In genomic region chr7:41882271-41882670, GRCh38 we compare ENCODE assay signal across 9 cellular contexts.
A peak's percentile ranks its signal among the peaks of the same experiment; 100 is the strongest.
DNase-seq lines count a peak whose midpoint lies in the region; ATAC-seq and TF ChIP-seq lines count a peak whose summit lies in the region.
"Had no signal": no experiment of that assay in that cellular context is flagged by ENCODE, and none has a peak within 500 bp of the region (broad histone marks: within the 10 kb centered on the region; RNA-seq: fewer than 3 reads in every experiment).

No MANE protein-coding gene starts in this region.

- CTCF ChIA-PET in activated CD8-positive, alpha-beta memory T cell treated with anti-CD3 and anti-CD28 coated beads, Interleukin-2, amount 10 ng/mL, durations not matched to agents 7 days and 5 days (lab: Charles Lee) = interaction anchor here (0.8 to 2.3 kb wide), 3 partner anchors 10 to 61 kb away, joined by 3 to 8 read pairs (median 5); no protein-coding TSS in a partner anchor

- TF ChIP-seq POLR2A in spleen (IDR thresholded peaks at IDR 0.05) = no peak

- H3K4me3 ChIP-seq in spleen = peak overlapping the region in 1 of 8 donors; percentile 52
- H3K4me3 ChIP-seq: vagina had no signal

- TF ChIP-seq CTCF in spleen (IDR thresholded peaks at IDR 0.05 in 8 of 11, conservative IDR thresholded peaks at IDR 0.05 in 3 of 11) = no peak

- no peaks in the 10 kb centered on the region for H3K27me3 Mint-ChIP-seq in activated CD8-positive, alpha-beta memory T cell treated with anti-CD3 and anti-CD28 coated beads, Interleukin-2, amount 10 ng/mL, durations not matched to agents 7 days and 5 days
- H3K27me3 Mint-ChIP-seq in activated naive CD8-positive, alpha-beta T cell = no peaks in the 10 kb centered on the region

- peak overlapping the region in 7 of 8 donors; percentile 71 to 84 (median 80) for H3K27ac ChIP-seq in spleen
- H3K27ac ChIP-seq: vagina had no signal

- no peak for ATAC-seq in activated CD8-positive, alpha-beta memory T cell treated with anti-CD3 and anti-CD28 coated beads, Interleukin-2, amount 10 ng/mL, durations not matched to agents 7 days and 5 days
- peak; percentile 13 for ATAC-seq in HG02973 (IDR thresholded peaks at IDR 0.05; ENCODE audit: unreplicated experiment)

- peaks cover 38% of the 10 kb centered on the region for H3K36me3 Mint-ChIP-seq in activated CD8-positive, alpha-beta memory T cell treated with anti-CD3 and anti-CD28 coated beads, Interleukin-2, amount 10 ng/mL, durations not matched to agents 7 days and 5 days
- peaks cover 11% of the 10 kb centered on the region for H3K36me3 Mint-ChIP-seq in activated naive CD8-positive, alpha-beta T cell

- no peaks in the 10 kb centered on the region for H3K9me3 ChIP-seq in spleen
- H3K9me3 ChIP-seq: vagina had no signal

- no peaks in the 10 kb centered on the region for H3K36me3 ChIP-seq in spleen
- H3K36me3 ChIP-seq: vagina had no signal

- H3K4me3 Mint-ChIP-seq in activated CD8-positive, alpha-beta memory T cell treated with anti-CD3 and anti-CD28 coated beads, Interleukin-2, amount 10 ng/mL, durations not matched to agents 7 days and 5 days = peak overlapping the region; percentile 44
- H3K4me3 Mint-ChIP-seq in activated naive CD8-positive, alpha-beta T cell = peak overlapping the region; percentile 86

- H3K27ac Mint-ChIP-seq in activated CD8-positive, alpha-beta memory T cell treated with anti-CD3 and anti-CD28 coated beads, Interleukin-2, amount 10 ng/mL, durations not matched to agents 7 days and 5 days = peak overlapping the region; percentile 98
- peak overlapping the region; percentile 99 for H3K27ac Mint-ChIP-seq in activated naive CD8-positive, alpha-beta T cell

- H3K4me1 ChIP-seq in spleen = peaks cover 15 to 72% (median 45%) of the 10 kb centered on the region in 6 donors

- peaks cover 18% of the 10 kb centered on the region for H3K9me3 Mint-ChIP-seq in activated CD8-positive, alpha-beta memory T cell treated with anti-CD3 and anti-CD28 coated beads, Interleukin-2, amount 10 ng/mL, durations not matched to agents 7 days and 5 days (ENCODE audit: low read depth)
- peaks cover 14% of the 10 kb centered on the region for H3K9me3 Mint-ChIP-seq in activated naive CD8-positive, alpha-beta T cell (ENCODE audit: low read depth)

- H3K4me1 Mint-ChIP-seq in activated CD8-positive, alpha-beta memory T cell treated with anti-CD3 and anti-CD28 coated beads, Interleukin-2, amount 10 ng/mL, durations not matched to agents 7 days and 5 days = peaks cover 38% of the 10 kb centered on the region
- H3K4me1 Mint-ChIP-seq in activated naive CD8-positive, alpha-beta T cell (ENCODE audit: low read depth) = peaks cover 37% of the 10 kb centered on the region

- intact Hi-C loops in spleen (cut with DNase I; ENCODE audit: low total_unique reads) = no loop called here

- H3K27me3 ChIP-seq in spleen (replicated peaks in 1 of 7) = no peaks in the 10 kb centered on the region
- H3K27me3 ChIP-seq: vagina had no signal

- no peak for DNase-seq in activated CD8-positive, alpha-beta memory T cell treated with anti-CD3 and anti-CD28 coated beads, Interleukin-2, amount 10 ng/mL, durations not matched to agents 7 days and 5 days
- no peak for DNase-seq in activated CD8-positive, alpha-beta memory T cell treated with anti-CD3 and anti-CD28 coated beads for 24 hours
- DNase-seq in spleen (no peak), superior temporal gyrus (ENCODE audit: extremely low spot score) (no peak), DMS153 (lab: John Stamatoyannopoulos, UW) (no peak), NCI-H146 treated with DMSO at 0.1 percent for 48 hours (lab: John Stamatoyannopoulos, UW; ENCODE audit: unreplicated experiment) (no peak)

- WGBS in spleen, 5 donors = 72 to 76% (median 75%) methylated on average over 6 of the region's 6 CpGs
